In genomic region chr1:13950637-13951036, GRCh38 we compare ENCODE assay signal across 12 cellular contexts.
DNase-seq lines count a peak whose midpoint lies in the region; ATAC-seq and TF ChIP-seq lines count a peak whose summit lies in the region.
"Had no signal": no experiment of that assay in that cellular context is flagged by ENCODE, and none has a peak within 500 bp of the region (broad histone marks: within the 10 kb centered on the region; RNA-seq: fewer than 3 reads in every experiment).

No MANE protein-coding gene starts in this region.

- H3K36me3 Mint-ChIP-seq in stimulated activated effector memory CD8-positive, alpha-beta T cell treated with anti-CD3 and anti-CD28 coated beads, Interleukin-12 subunit alpha, Interleukin-12 subunit beta, amount 100 ng/mL, for 72 hours, result no peaks in the 10 kb centered on the region
- no peaks in the 10 kb centered on the region for H3K36me3 Mint-ChIP-seq in activated naive CD4-positive, alpha-beta T cell treated with anti-CD3 and anti-CD28 coated beads, Interleukin-2, amount 10 ng/mL, durations not matched to agents 7 days and 5 days

- ATAC-seq in Right ventricle myocardium inferior, result no peak
- ATAC-seq in stimulated activated effector memory CD8-positive, alpha-beta T cell treated with anti-CD3 and anti-CD28 coated beads, Interleukin-12 subunit alpha, Interleukin-12 subunit beta, amount 100 ng/mL, for 72 hours, result peak; percentile 58

- H3K4me3 ChIP-seq in right atrium auricular region (no peak overlapping the region), fibroblast of mammary gland (ENCODE audit: control insufficient read depth, low read depth, low read length) (no peak overlapping the region)

- CTCF ChIA-PET in activated naive CD4-positive, alpha-beta T cell treated with anti-CD3 and anti-CD28 coated beads, Interleukin-2, amount 10 ng/mL, durations not matched to agents 7 days and 5 days (lab: Charles Lee), result interaction anchor here (1.0 kb wide), 1 partner anchor 13 kb away, joined by 5 read pairs; no protein-coding TSS in a partner anchor

- no peaks in the 10 kb centered on the region for H3K9me3 Mint-ChIP-seq in stimulated activated effector memory CD8-positive, alpha-beta T cell treated with anti-CD3 and anti-CD28 coated beads, Interleukin-12 subunit alpha, Interleukin-12 subunit beta, amount 100 ng/mL, for 72 hours
- H3K9me3 Mint-ChIP-seq in activated naive CD4-positive, alpha-beta T cell treated with anti-CD3 and anti-CD28 coated beads, Interleukin-2, amount 10 ng/mL, durations not matched to agents 7 days and 5 days, result no peaks in the 10 kb centered on the region
- H3K9me3 Mint-ChIP-seq: stimulated activated naive CD8-positive, alpha-beta T cell treated with anti-CD3 and anti-CD28 coated beads, Interleukin-15, Interleukin-2, amounts not matched to agents 100 ng/mL and 50 ng/mL, for 24 hours had no signal

- H3K27me3 Mint-ChIP-seq in activated naive CD4-positive, alpha-beta T cell treated with anti-CD3 and anti-CD28 coated beads, Interleukin-2, amount 10 ng/mL, durations not matched to agents 7 days and 5 days, result peaks cover 3% of the 10 kb centered on the region

- no peaks in the 10 kb centered on the region for H3K27me3 ChIP-seq in right atrium auricular region

- no peaks in the 10 kb centered on the region for H3K9me3 ChIP-seq in right atrium auricular region

- no peak overlapping the region for H3K27ac Mint-ChIP-seq in stimulated activated effector memory CD8-positive, alpha-beta T cell treated with anti-CD3 and anti-CD28 coated beads, Interleukin-12 subunit alpha, Interleukin-12 subunit beta, amount 100 ng/mL, for 72 hours
- no peak overlapping the region for H3K27ac Mint-ChIP-seq in activated naive CD4-positive, alpha-beta T cell treated with anti-CD3 and anti-CD28 coated beads, Interleukin-2, amount 10 ng/mL, durations not matched to agents 7 days and 5 days
- H3K27ac Mint-ChIP-seq: stimulated activated naive CD8-positive, alpha-beta T cell treated with anti-CD3 and anti-CD28 coated beads, Interleukin-15, Interleukin-2, amounts not matched to agents 100 ng/mL and 50 ng/mL, for 24 hours had no signal

- H3K4me3 Mint-ChIP-seq in stimulated activated effector memory CD8-positive, alpha-beta T cell treated with anti-CD3 and anti-CD28 coated beads, Interleukin-12 subunit alpha, Interleukin-12 subunit beta, amount 100 ng/mL, for 72 hours, result no peak overlapping the region
- no peak overlapping the region for H3K4me3 Mint-ChIP-seq in activated naive CD4-positive, alpha-beta T cell treated with anti-CD3 and anti-CD28 coated beads, Interleukin-2, amount 10 ng/mL, durations not matched to agents 7 days and 5 days
- H3K4me3 Mint-ChIP-seq: stimulated activated naive CD8-positive, alpha-beta T cell treated with anti-CD3 and anti-CD28 coated beads, Interleukin-15, Interleukin-2, amounts not matched to agents 100 ng/mL and 50 ng/mL, for 24 hours had no signal

- no peaks in the 10 kb centered on the region for H3K4me1 Mint-ChIP-seq in stimulated activated effector memory CD8-positive, alpha-beta T cell treated with anti-CD3 and anti-CD28 coated beads, Interleukin-12 subunit alpha, Interleukin-12 subunit beta, amount 100 ng/mL, for 72 hours
- H3K4me1 Mint-ChIP-seq in activated naive CD4-positive, alpha-beta T cell treated with anti-CD3 and anti-CD28 coated beads, Interleukin-2, amount 10 ng/mL, durations not matched to agents 7 days and 5 days, result no peaks in the 10 kb centered on the region

- H3K27ac ChIP-seq in right atrium auricular region, result peak overlapping the region; percentile 73 to 81
- H3K27ac ChIP-seq: parathyroid adenoma had no signal

- DNase-seq in right atrium auricular region (ENCODE audit: low spot score) (peak; percentile 26), Right ventricle myocardium inferior (ENCODE audit: missing footprints) (no peak), NAMALWA (ENCODE audit: low spot score) (peak; percentile 47), fibroblast of mammary gland (ENCODE audit: low read depth) (no peak), COLO668 (lab: John Stamatoyannopoulos, UW; ENCODE audit: unreplicated experiment) (no peak), RKO (ENCODE audit: low spot score) (no peak)
- no peak for DNase-seq in stimulated activated effector memory CD8-positive, alpha-beta T cell treated with anti-CD3 and anti-CD28 coated beads, Interleukin-12 subunit alpha, Interleukin-12 subunit beta, amount 100 ng/mL, for 72 hours (ENCODE audit: low spot score in 2 of 2)
- no peak for DNase-seq in activated naive CD4-positive, alpha-beta T cell treated with anti-CD3 and anti-CD28 coated beads, Interleukin-2, amount 10 ng/mL, durations not matched to agents 7 days and 5 days
- DNase-seq: activated T-cell treated with anti-CD3 and anti-CD28 coated beads for 4 hours, NCI-H2107 had no signal

- TF ChIP-seq CTCF in right atrium auricular region (IDR thresholded peaks at IDR 0.05), result no peak
- peak; percentile 26 for TF ChIP-seq CTCF in fibroblast of mammary gland (conservative IDR thresholded peaks at IDR 0.05; ENCODE audit: control insufficient read depth, insufficient read depth, low read depth, low read length)

- no peaks in the 10 kb centered on the region for H3K36me3 ChIP-seq in right atrium auricular region

- intact Hi-C loops in Right ventricle myocardium inferior (cut with DNase I), result loop anchor here (10.0 kb wide), 1 partner anchor 126 kb away; no protein-coding TSS in a partner anchor

- no peaks in the 10 kb centered on the region for H3K4me1 ChIP-seq in right atrium auricular region
- H3K4me1 ChIP-seq: parathyroid adenoma had no signal

Comparison
In these comparisons a context has a peak if more than half of its experiments do, and no peak if none do; other contexts are left out.
1. DNase-seq: peak in right atrium auricular region (single experiment) and NAMALWA (single experiment); none in Right ventricle myocardium inferior (single experiment), fibroblast of mammary gland (single experiment), stimulated activated effector memory CD8-positive, alpha-beta T cell treated with anti-CD3 and anti-CD28 coated beads, Interleukin-12 subunit alpha, Interleukin-12 subunit beta, amount 100 ng/mL, for 72 hours (0 of 2), COLO668 (single experiment), activated naive CD4-positive, alpha-beta T cell treated with anti-CD3 and anti-CD28 coated beads, Interleukin-2, amount 10 ng/mL, durations not matched to agents 7 days and 5 days (single experiment) and RKO (single experiment).